Comparison of ENCODE assay signal across 18 cellular contexts in genomic region chr11:1576825-1577224, GRCh38. TPM values are rescaled to one million over a fixed set of nuclear protein-coding genes. Genes with fewer than 3 reads are reported as not detected.
A peak's percentile ranks its signal among the peaks of the same experiment; 100 is the strongest.
DNase-seq lines count a peak whose midpoint lies in the region; ATAC-seq and TF ChIP-seq lines count a peak whose summit lies in the region.
"Had no signal": no experiment of that assay in that cellular context is flagged by ENCODE, and none has a peak within 500 bp of the region (broad histone marks: within the 10 kb centered on the region; RNA-seq: fewer than 3 reads in every experiment).

No MANE protein-coding gene starts in this region.

- intact Hi-C loops in MCF 10A (cut with micrococcal nuclease): no loop called here
- intact Hi-C loops in breast epithelium (cut with DNase I; ENCODE audit: low total_unique reads): no loop called here
- intact Hi-C loops in sigmoid colon (cut with DNase I): no loop called here
- intact Hi-C loops in uterus (cut with DNase I; ENCODE audit: low total_unique reads): no loop called here

- no peaks in the 10 kb centered on the region for H3K27me3 Mint-ChIP-seq in MCF 10A (ENCODE audit: insufficient read depth, unreplicated experiment)
- no peaks in the 10 kb centered on the region for H3K27me3 Mint-ChIP-seq in T-helper 17 cell
- no peaks in the 10 kb centered on the region for H3K27me3 Mint-ChIP-seq in chondrocyte (ENCODE audit: low read depth)

- H3K36me3 ChIP-seq in breast epithelium: no peaks in the 10 kb centered on the region
- no peaks in the 10 kb centered on the region for H3K36me3 ChIP-seq in sigmoid colon
- H3K36me3 ChIP-seq in effector memory CD4-positive, alpha-beta T cell (ENCODE audit: control insufficient read depth, insufficient read depth, low read length): no peaks in the 10 kb centered on the region
- no peaks in the 10 kb centered on the region for H3K36me3 ChIP-seq in uterus

- peaks cover 0 to 15% of the 10 kb centered on the region in 2 donors for H3K27me3 ChIP-seq in breast epithelium
- H3K27me3 ChIP-seq in sigmoid colon: no peaks in the 10 kb centered on the region
- no peaks in the 10 kb centered on the region for H3K27me3 ChIP-seq in effector memory CD4-positive, alpha-beta T cell (replicated peaks; ENCODE audit: control insufficient read depth, insufficient read depth, low read length, poor library complexity, severe bottlenecking)
- peaks cover 0 to 5% of the 10 kb centered on the region in 2 donors for H3K27me3 ChIP-seq in uterus

- CTCF ChIA-PET in MCF 10A (lab: Yijun Ruan, JAX): interaction anchor here (0.6 to 2.1 kb wide), 12 partner anchors 17 to 660 kb away, joined by 3 to 8 read pairs (median 3); no protein-coding TSS in a partner anchor

- H3K4me3 ChIP-seq in breast epithelium: no peak overlapping the region
- no peak overlapping the region for H3K4me3 ChIP-seq in sigmoid colon
- no peak overlapping the region for H3K4me3 ChIP-seq in effector memory CD4-positive, alpha-beta T cell (ENCODE audit: insufficient read depth, low read depth, low read length, poor library complexity, severe bottlenecking)
- H3K4me3 ChIP-seq in uterus: no peak overlapping the region

- TF ChIP-seq POLR2A in breast epithelium (IDR thresholded peaks at IDR 0.05): no peak
- TF ChIP-seq POLR2A in sigmoid colon (IDR thresholded peaks at IDR 0.05): no peak
- no peak for TF ChIP-seq POLR2A in uterus (IDR thresholded peaks at IDR 0.05)

- TF ChIP-seq CTCF in MCF 10A (IDR thresholded peaks at IDR 0.05; ENCODE audit: unreplicated experiment) (no peak), breast epithelium (IDR thresholded peaks at IDR 0.05) (no peak), chondrocyte (IDR thresholded peaks at IDR 0.05) (no peak), sigmoid colon (IDR thresholded peaks at IDR 0.05) (no peak), uterus (IDR thresholded peaks at IDR 0.05) (no peak)

- H3K9me3 Mint-ChIP-seq in MCF 10A (ENCODE audit: unreplicated experiment): peaks cover 15% of the 10 kb centered on the region
- H3K9me3 Mint-ChIP-seq in chondrocyte (ENCODE audit: low read depth): peaks cover 8% of the 10 kb centered on the region

- peaks cover 0 to 9% of the 10 kb centered on the region in 2 donors for H3K9me3 ChIP-seq in breast epithelium
- H3K9me3 ChIP-seq in T-helper 17 cell (ENCODE audit: control insufficient read depth, low read length, poor library complexity, severe bottlenecking): peaks cover 9% of the 10 kb centered on the region
- H3K9me3 ChIP-seq in sigmoid colon: no peaks in the 10 kb centered on the region
- H3K9me3 ChIP-seq in effector memory CD4-positive, alpha-beta T cell (ENCODE audit: control insufficient read depth, low read length): no peaks in the 10 kb centered on the region
- H3K9me3 ChIP-seq in uterus: no peaks in the 10 kb centered on the region

- H3K36me3 Mint-ChIP-seq in MCF 10A (ENCODE audit: insufficient read depth, unreplicated experiment): peaks cover 6% of the 10 kb centered on the region
- no peaks in the 10 kb centered on the region for H3K36me3 Mint-ChIP-seq in T-helper 17 cell (ENCODE audit: low read depth)
- peaks cover 5% of the 10 kb centered on the region for H3K36me3 Mint-ChIP-seq in chondrocyte (ENCODE audit: low read depth)

- POLR2A ChIA-PET in MCF 10A (lab: Yijun Ruan, JAX): interaction anchor here (0.9 to 1.2 kb wide), 3 partner anchors 12 to 30 kb away, joined by 3 to 4 read pairs (median 3); no protein-coding TSS in a partner anchor

- H3K27ac ChIP-seq in breast epithelium (no peak overlapping the region), sigmoid colon (no peak overlapping the region), uterus (no peak overlapping the region)
- no peak overlapping the region for H3K27ac ChIP-seq in effector memory CD4-positive, alpha-beta T cell (ENCODE audit: insufficient read depth, low read length, poor library complexity, severe bottlenecking)

- BruUV-seq in MCF 10A (replicated peaks; lab: Mats Ljungman, UMichigan): no TSS peak

- H3K4me3 Mint-ChIP-seq in MCF 10A (ENCODE audit: unreplicated experiment) (no peak overlapping the region), T-helper 17 cell (peak overlapping the region; percentile 57), chondrocyte (ENCODE audit: unreplicated experiment) (no peak overlapping the region)
- H3K4me3 Mint-ChIP-seq: CD8-positive, alpha-beta T cell; HFFc6 had no signal

- peaks cover 6% of the 10 kb centered on the region for H3K4me1 Mint-ChIP-seq in MCF 10A (ENCODE audit: insufficient read depth, unreplicated experiment)
- peaks cover 6% of the 10 kb centered on the region for H3K4me1 Mint-ChIP-seq in T-helper 17 cell
- H3K4me1 Mint-ChIP-seq in chondrocyte (ENCODE audit: low read depth): peaks cover 10% of the 10 kb centered on the region

- H3K27ac Mint-ChIP-seq in MCF 10A (ENCODE audit: low read depth, unreplicated experiment) (peak overlapping the region; percentile 77), T-helper 17 cell (peak overlapping the region; percentile 45), chondrocyte (ENCODE audit: unreplicated experiment) (no peak overlapping the region)
- H3K27ac Mint-ChIP-seq: CD8-positive, alpha-beta T cell; HFFc6 had no signal

- no peak for ATAC-seq in T-helper 17 cell
- ATAC-seq: CD8-positive, alpha-beta T cell; HepG2 had no signal

- DNase-seq in MCF 10A (ENCODE audit: unreplicated experiment): no peak
- DNase-seq in breast epithelium (ENCODE audit: low spot score in 2 of 2): no peak
- no peak for DNase-seq in T-helper 17 cell
- peak; percentile 22 for DNase-seq in chondrocyte (ENCODE audit: low spot score)
- DNase-seq in sigmoid colon: peak; percentile 32
- no peak for DNase-seq in effector memory CD4-positive, alpha-beta T cell
- no peak for DNase-seq in RPMI8226
- no peak for DNase-seq in uterus
- DNase-seq: ACHN; C1 segment of cervical spinal cord; Caco-2; CD8-positive, alpha-beta T cell; GF-D8; HCEC 1CT; HFFc6 had no signal

- TF ChIP-seq EP300 in sigmoid colon (IDR thresholded peaks at IDR 0.05): no peak

- H3K4me1 ChIP-seq in breast epithelium (peaks cover 0 to 7% of the 10 kb centered on the region in 2 donors), sigmoid colon (peaks cover 0 to 27% (median 25%) of the 10 kb centered on the region in 4 donors), uterus (peaks cover 0 to 15% of the 10 kb centered on the region in 2 donors)
- peaks cover 16% of the 10 kb centered on the region for H3K4me1 ChIP-seq in effector memory CD4-positive, alpha-beta T cell (ENCODE audit: control insufficient read depth, insufficient read depth, low read length, poor library complexity, severe bottlenecking)

- 80% methylated on average over 6 of the region's 6 CpGs for WGBS in sigmoid colon, 2 donors

RNA-seq across cellular contexts. Expression of gene DUSP8, which starts 4.8 kb away (rescaled TPM):
- total RNA-seq in MCF 10A (2022) (10.4 and 17.6 TPM in 2 replicates), breast epithelium (1 to 10 TPM in 2 of 3 donors, under 1 TPM in 1; 0.80 to 2.9 (median 1.6) TPM), T-helper 17 cell (10 to 100 TPM; 79.5 to 90.1 TPM), chondrocyte (6.9 to 12.6 TPM (median 12.1 TPM) in 3 replicates), sigmoid colon (1 to 10 TPM in 3 of 4 donors, under 1 TPM in 1; 0.66 to 4.4 (median 2.1) TPM), uterus (10 to 100 TPM in 1 of 4 donors, 1 to 10 TPM in 2, under 1 TPM in 1; under 0.01 to 21.7 (median 3.1) TPM)
- polyA plus RNA-seq in sigmoid colon: 10 to 100 TPM in 1 of 3 donors, 1 to 10 TPM in 2; 6.6 to 12.7 (median 7.0) TPM

RNA-seq across cellular contexts. Expression of gene KRTAP5-1, which starts 8.3 kb away (rescaled TPM):
- total RNA-seq in MCF 10A (2022) (not detected in 2 replicates), breast epithelium (not detected), T-helper 17 cell (not detected), chondrocyte (not detected in 3 replicates), sigmoid colon (not detected), uterus (not detected)
- not detected for polyA plus RNA-seq in sigmoid colon
- total RNA-seq: A172; Caco-2; CD8-positive, alpha-beta T cell; H4; HepG2; HFFc6 had no signal
- polyA plus RNA-seq: HepG2 had no signal

RNA-seq across cellular contexts. Expression of gene KRTAP5-2, which starts 21.3 kb away (rescaled TPM):
- not detected in 2 replicates for total RNA-seq in MCF 10A (2022)
- not detected for total RNA-seq in breast epithelium
- not detected for total RNA-seq in T-helper 17 cell
- not detected in 3 replicates for total RNA-seq in chondrocyte
- total RNA-seq in sigmoid colon: not detected
- under 1 TPM in 1 of 3 donors, not detected in 2; 0.29 TPM for polyA plus RNA-seq in sigmoid colon
- total RNA-seq in uterus: not detected
- total RNA-seq: A172; Caco-2; CD8-positive, alpha-beta T cell; H4; HepG2; HFFc6 had no signal
- polyA plus RNA-seq: HepG2 had no signal

RNA-seq across cellular contexts. Expression of gene KRTAP5-3, which starts 31.4 kb away (rescaled TPM):
- total RNA-seq in MCF 10A (2022): not detected in 2 replicates
- total RNA-seq in breast epithelium: not detected
- not detected for total RNA-seq in T-helper 17 cell
- total RNA-seq in chondrocyte: not detected in 3 replicates
- not detected for total RNA-seq in sigmoid colon
- polyA plus RNA-seq in sigmoid colon: not detected
- not detected for total RNA-seq in uterus
- total RNA-seq: A172; Caco-2; CD8-positive, alpha-beta T cell; H4; HepG2; HFFc6 had no signal
- polyA plus RNA-seq: HepG2 had no signal

RNA-seq across cellular contexts. Expression of gene KRTAP5-4, which starts 45.1 kb away (rescaled TPM):
- total RNA-seq in MCF 10A (2022): not detected in 2 replicates
- total RNA-seq in breast epithelium: not detected
- not detected for total RNA-seq in T-helper 17 cell
- not detected in 3 replicates for total RNA-seq in chondrocyte
- total RNA-seq in sigmoid colon: not detected
- not detected for polyA plus RNA-seq in sigmoid colon
- not detected for total RNA-seq in uterus
- total RNA-seq: A172; Caco-2; CD8-positive, alpha-beta T cell; H4; HepG2; HFFc6 had no signal
- polyA plus RNA-seq: HepG2 had no signal

Comparison
In these comparisons a context has a peak if more than half of its experiments do, and no peak if none do; other contexts are left out.
1. DNase-seq: peak in chondrocyte (single experiment) and sigmoid colon (single experiment); none in MCF 10A (single experiment), breast epithelium (0 of 2), T-helper 17 cell (0 of 3), effector memory CD4-positive, alpha-beta T cell (0 of 3), RPMI8226 (single experiment) and uterus (0 of 2).